ENCODE assay signal across 11 cellular contexts in the genomic region with DNA sequence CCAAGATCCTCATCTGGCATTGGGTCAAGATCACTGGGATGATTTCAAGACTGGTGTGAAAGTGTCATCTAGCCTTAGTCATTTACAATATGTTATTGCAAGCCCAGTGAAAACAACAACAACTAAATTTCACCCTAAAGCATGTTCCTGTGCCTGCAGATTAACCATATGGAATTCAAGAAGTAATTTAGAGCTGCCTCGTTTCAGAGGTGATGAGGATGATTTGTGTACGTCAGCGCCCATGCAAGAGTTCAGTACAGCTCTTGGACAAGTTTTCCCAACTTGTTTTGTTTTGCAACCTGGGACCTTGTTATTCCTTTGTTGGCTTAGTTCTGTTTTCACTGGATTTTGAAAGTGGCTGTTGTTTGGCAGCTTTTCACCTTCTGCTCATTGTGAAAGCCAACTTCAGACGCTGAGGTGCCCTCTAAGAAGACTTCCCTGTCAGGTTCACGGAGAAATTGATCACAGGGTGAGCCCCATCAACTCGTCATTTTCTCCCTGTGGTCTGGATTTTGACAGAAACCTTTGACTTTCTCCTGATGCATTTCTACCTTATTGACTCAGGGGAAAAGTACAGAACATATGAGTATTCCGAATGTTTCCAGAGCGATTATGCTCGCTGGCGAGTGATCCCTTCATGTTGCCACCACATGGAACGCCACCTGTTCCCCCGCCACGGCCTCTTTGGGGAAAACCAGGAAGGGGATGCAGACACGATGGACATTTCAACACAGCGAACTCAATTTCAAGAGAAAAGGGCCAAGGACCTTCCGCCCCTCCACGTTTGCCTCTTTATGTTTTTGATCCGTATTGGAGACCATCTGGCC.
DNase-seq lines count a peak whose midpoint lies in the region; ATAC-seq and TF ChIP-seq lines count a peak whose summit lies in the region.
"Had no signal": no experiment of that assay in that cellular context is flagged by ENCODE, and none has a peak within 500 bp of the region (broad histone marks: within the 10 kb centered on the region; RNA-seq: fewer than 3 reads in every experiment).

No MANE protein-coding gene starts in this region.

- H2AFZ ChIP-seq in Loucy (ENCODE audit: low read length) (no peak overlapping the region), osteoblast (ENCODE audit: low read length) (no peak overlapping the region)

- intact Hi-C loops in uterus (cut with DNase I; ENCODE audit: low total_unique reads), result no loop called here

- H3K9me3 ChIP-seq in Loucy (ENCODE audit: insufficient read depth, low read depth, low read length) (no peaks in the 10 kb centered on the region), osteoblast (ENCODE audit: low read depth, low read length) (no peaks in the 10 kb centered on the region), uterus (no peaks in the 10 kb centered on the region)

- no peak for ATAC-seq in HG03135 (IDR thresholded peaks at IDR 0.05; ENCODE audit: unreplicated experiment)

- H4K20me1 ChIP-seq in Loucy (ENCODE audit: insufficient read depth, low read length, poor library complexity, severe bottlenecking) (no peaks in the 10 kb centered on the region), osteoblast (ENCODE audit: insufficient read depth, low read length) (no peaks in the 10 kb centered on the region)

- H3K27me3 ChIP-seq in Loucy (ENCODE audit: insufficient read depth, low read length, poor library complexity, severe bottlenecking) (no peaks in the 10 kb centered on the region), osteoblast (ENCODE audit: insufficient read depth, low read length) (no peaks in the 10 kb centered on the region), uterus (no peaks in the 10 kb centered on the region)

- H3K9ac ChIP-seq in Loucy (ENCODE audit: low read depth, low read length, poor library complexity, severe bottlenecking), result peak overlapping the region; percentile 69

- no peaks in the 10 kb centered on the region for H3K79me2 ChIP-seq in Loucy (ENCODE audit: insufficient read depth, low read length)
- H3K79me2 ChIP-seq in osteoblast (ENCODE audit: insufficient read depth, low read length), result no peaks in the 10 kb centered on the region

- TF ChIP-seq CTCF in Loucy (conservative IDR thresholded peaks at IDR 0.05; ENCODE audit: low read length), result no peak
- TF ChIP-seq CTCF in cardiac fibroblast (IDR thresholded peaks at IDR 0.05; ENCODE audit: low read depth, low read length), result no peak
- no peak for TF ChIP-seq CTCF in osteoblast (IDR thresholded peaks at IDR 0.05; ENCODE audit: extremely low read depth, low read depth, low read length)
- no peak for TF ChIP-seq CTCF in uterus (IDR thresholded peaks at IDR 0.05)

- peak overlapping the region; percentile 82 for H3K4me2 ChIP-seq in Loucy (ENCODE audit: low read depth, low read length, poor library complexity, severe bottlenecking)
- H3K4me2 ChIP-seq in osteoblast (ENCODE audit: insufficient read depth, low read length), result peak overlapping the region; percentile 59

- H3K36me3 ChIP-seq in Loucy (ENCODE audit: insufficient read depth, low read length) (no peaks in the 10 kb centered on the region), osteoblast (ENCODE audit: insufficient read depth, low read length) (no peaks in the 10 kb centered on the region), uterus (no peaks in the 10 kb centered on the region)

- H3K9me2 ChIP-seq in Loucy (replicated peaks; ENCODE audit: low read depth, low read length), result no peaks in the 10 kb centered on the region

- DNase-seq in Daoy (ENCODE audit: low read depth), result peak; percentile 27
- DNase-seq in cardiac fibroblast (ENCODE audit: low read depth in 2 of 2), result peak; percentile 71 to 73
- no peak for DNase-seq in osteoblast (ENCODE audit: insufficient read length, low spot score, missing footprints)
- no peak for DNase-seq in cerebellar nuclear complex (lab: John Stamatoyannopoulos, UW)
- DNase-seq in uterus, result no peak
- DNase-seq in inferior parietal cortex (ENCODE audit: extremely low spot score), result no peak
- DNase-seq: NCI-H2171 treated with DMSO at 0.1 percent for 48 hours, retina, SHP77 treated with DMSO at 0.1 percent for 48 hours had no signal

- no peak for TF ChIP-seq POLR2A in uterus (IDR thresholded peaks at IDR 0.05)

- peaks cover 10% of the 10 kb centered on the region for H3F3A ChIP-seq in Loucy (ENCODE audit: low read depth)

- H3K4me3 ChIP-seq in Loucy (ENCODE audit: low read length, poor library complexity, severe bottlenecking), result peak overlapping the region; percentile 63
- H3K4me3 ChIP-seq in cardiac fibroblast (replicated peaks in 1 of 2; ENCODE audit: low read depth in 2 of 2, low read length in 2 of 2), result no peak overlapping the region
- H3K4me3 ChIP-seq in osteoblast (ENCODE audit: insufficient read depth, low read length), result peak overlapping the region; percentile 7
- no peak overlapping the region for H3K4me3 ChIP-seq in uterus

- H3K27ac ChIP-seq in osteoblast (ENCODE audit: low read depth, low read length) (peak overlapping the region; percentile 97), uterus (no peak overlapping the region)

- H3K4me1 ChIP-seq in Loucy (ENCODE audit: insufficient read depth, low read length, poor library complexity, severe bottlenecking), result peaks cover 66% of the 10 kb centered on the region
- H3K4me1 ChIP-seq in osteoblast (ENCODE audit: insufficient read depth, low read length), result peaks cover 55% of the 10 kb centered on the region
- no peaks in the 10 kb centered on the region for H3K4me1 ChIP-seq in uterus

Comparison
In these comparisons a context has a peak if more than half of its experiments do, and no peak if none do; other contexts are left out.
1. DNase-seq: peak in Daoy (single experiment) and cardiac fibroblast (2 of 2); none in osteoblast (single experiment), cerebellar nuclear complex (0 of 2), uterus (0 of 2) and inferior parietal cortex (single experiment).
2. H3K4me3 ChIP-seq: peak in Loucy (single experiment) and osteoblast (single experiment); none in cardiac fibroblast (0 of 2) and uterus (0 of 2).